Comparison of ENCODE assay signal across 22 cellular contexts in the genomic region with DNA sequence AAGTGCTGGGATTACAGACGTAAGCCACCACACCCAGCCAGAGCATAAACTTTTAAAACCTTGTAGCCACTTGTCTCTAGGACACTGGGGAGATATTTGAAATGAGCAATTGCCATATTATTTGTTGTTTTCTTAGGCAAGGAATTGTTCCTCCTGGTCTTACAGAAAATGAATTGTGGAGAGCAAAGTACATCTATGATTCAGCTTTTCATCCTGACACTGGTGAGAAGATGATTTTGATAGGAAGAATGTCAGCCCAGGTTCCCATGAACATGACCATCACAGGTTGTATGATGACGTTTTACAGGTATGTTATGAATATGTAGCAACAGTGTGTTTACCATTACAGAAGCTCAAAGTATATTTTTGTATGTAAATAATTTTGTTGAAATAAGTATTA.
"Had no signal": no experiment of that assay in that cellular context is flagged by ENCODE, and none has a peak within 500 bp of the region (broad histone marks: within the 10 kb centered on the region; RNA-seq: fewer than 3 reads in every experiment).

No MANE protein-coding gene starts in this region.

- H3K4me1 ChIP-seq: colonic mucosa, left lung, thyroid gland had no signal

- H3K4me3 Mint-ChIP-seq: endodermal cell had no signal

- DNase-seq: activated CD8-positive, alpha-beta memory T cell treated with anti-CD3 and anti-CD28 coated beads for 24 hours; activated CD8-positive, alpha-beta memory T cell treated with anti-CD3 and anti-CD28 coated beads, Interleukin-2, amount 50 U/mL, for 48 hours; activated gamma-delta T cell treated with Interleukin-2 at 50 U/mL for 16 hours; amniotic stem cell; caudate nucleus; colonic mucosa; endodermal cell; hypothalamus; left lung; occipital lobe; posterior cingulate gyrus; retina; Right ventricle myocardium superior; stimulated activated CD4-positive, alpha-beta T cell treated with anti-CD3 and anti-CD28 coated beads, Interleukin-12 subunit alpha, Interleukin-12 subunit beta, amount 100 ng/mL, for 4 hours; stimulated activated CD4-positive, alpha-beta T cell treated with anti-CD3 and anti-CD28 coated beads, Interleukin-1b, Interleukin-23, amount 100 ng/mL, for 48 hours; stimulated activated CD8-positive, alpha-beta memory T cell treated with anti-CD3 and anti-CD28 coated beads, Interleukin-4, amount 100 ng/mL, for 48 hours; stimulated activated naive CD4-positive, alpha-beta T cell treated with Interleukin-2 at 50 U/mL for 16 hours; T1000; thyroid gland had no signal

- H3K9me3 Mint-ChIP-seq: endodermal cell had no signal

- H3K27ac Mint-ChIP-seq: endodermal cell had no signal

- FAIRE-seq: frontal cortex, keratinocyte had no signal

- H3K27ac ChIP-seq: colonic mucosa, left lung, thyroid gland had no signal

- H3K4me3 ChIP-seq: colonic mucosa, left lung, thyroid gland had no signal

- H3K27me3 ChIP-seq: colonic mucosa, left lung, thyroid gland had no signal

- ATAC-seq: activated CD4-positive, CD25-positive, alpha-beta regulatory T cell treated with anti-CD3 and anti-CD28 coated beads, Interleukin-2, amount 50 U/mL, for 24 hours; left lung had no signal

- H3K9me3 ChIP-seq: colonic mucosa, left lung, thyroid gland had no signal
